In the genomic region with DNA sequence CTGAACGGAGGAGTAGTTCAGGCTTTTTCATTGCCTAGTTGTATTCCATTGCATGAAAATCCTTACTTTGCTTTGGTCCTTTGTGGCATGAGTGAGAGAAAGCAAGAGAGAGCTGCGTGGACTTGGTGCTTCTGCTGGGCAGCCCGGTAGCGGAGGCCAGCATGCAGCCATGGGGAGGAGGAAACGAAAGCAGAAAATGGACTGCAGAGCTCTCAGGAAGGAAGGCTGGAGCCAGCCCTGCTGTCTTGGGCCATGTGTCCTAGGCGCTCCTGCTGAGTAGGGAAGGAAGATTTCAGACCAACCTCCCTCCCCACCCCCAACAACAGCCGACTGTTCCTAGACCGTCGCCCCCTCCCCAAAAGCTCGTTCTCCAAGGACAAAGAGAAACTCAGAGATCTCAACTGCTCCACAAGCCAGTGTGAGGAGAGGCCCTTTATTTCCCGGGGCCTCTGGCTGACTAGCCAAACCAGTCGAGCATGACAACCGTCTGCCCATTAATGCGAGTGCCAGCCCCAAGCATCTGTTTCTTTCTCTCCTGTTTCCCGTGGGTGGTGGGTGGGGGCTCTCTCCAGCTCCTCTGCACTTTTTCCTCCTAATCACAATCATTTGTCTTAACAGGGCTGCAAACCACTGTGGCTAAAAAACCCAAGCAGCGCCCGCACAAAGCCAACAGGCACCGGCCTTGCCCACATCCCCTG, we compare ENCODE assay signal across 15 cellular contexts.
DNase-seq lines count a peak whose midpoint lies in the region; TF ChIP-seq lines count a peak whose summit lies in the region.
"Had no signal": no experiment of that assay in that cellular context is flagged by ENCODE, and none has a peak within 500 bp of the region (broad histone marks: within the 10 kb centered on the region; RNA-seq: fewer than 3 reads in every experiment).

No MANE protein-coding gene starts in this region.

- peak overlapping the region; percentile 79 for H3K27ac Mint-ChIP-seq in glutamatergic neuron (ENCODE audit: unreplicated experiment)
- no peak overlapping the region for H3K27ac Mint-ChIP-seq in endothelial cell (ENCODE audit: unreplicated experiment)
- H3K27ac Mint-ChIP-seq: activated CD4-positive, alpha-beta T cell treated with anti-CD3 and anti-CD28 coated beads, Interleukin-2, amount 10 ng/mL, durations not matched to agents 24 days and 14 days had no signal

- H3K4me3 Mint-ChIP-seq in glutamatergic neuron (ENCODE audit: unreplicated experiment) (peak overlapping the region; percentile 21), endothelial cell (ENCODE audit: unreplicated experiment) (no peak overlapping the region)
- H3K4me3 Mint-ChIP-seq: activated CD4-positive, alpha-beta T cell treated with anti-CD3 and anti-CD28 coated beads, Interleukin-2, amount 10 ng/mL, durations not matched to agents 24 days and 14 days had no signal

- H3K4me1 Mint-ChIP-seq in glutamatergic neuron (ENCODE audit: low read depth, unreplicated experiment) (peaks cover 30% of the 10 kb centered on the region), endothelial cell (ENCODE audit: unreplicated experiment) (peaks cover 12% of the 10 kb centered on the region)
- H3K4me1 Mint-ChIP-seq: activated CD4-positive, alpha-beta T cell treated with anti-CD3 and anti-CD28 coated beads, Interleukin-2, amount 10 ng/mL, durations not matched to agents 24 days and 14 days had no signal

- H3K27me3 Mint-ChIP-seq in glutamatergic neuron (ENCODE audit: unreplicated experiment) = peaks cover 12% of the 10 kb centered on the region
- H3K27me3 Mint-ChIP-seq in endothelial cell (ENCODE audit: unreplicated experiment) = no peaks in the 10 kb centered on the region
- H3K27me3 Mint-ChIP-seq: activated CD4-positive, alpha-beta T cell treated with anti-CD3 and anti-CD28 coated beads, Interleukin-2, amount 10 ng/mL, durations not matched to agents 24 days and 14 days had no signal

- peaks cover 9% of the 10 kb centered on the region for H3K9me3 Mint-ChIP-seq in glutamatergic neuron (ENCODE audit: unreplicated experiment)
- no peaks in the 10 kb centered on the region for H3K9me3 Mint-ChIP-seq in endothelial cell (ENCODE audit: unreplicated experiment)
- H3K9me3 Mint-ChIP-seq: activated CD4-positive, alpha-beta T cell treated with anti-CD3 and anti-CD28 coated beads, Interleukin-2, amount 10 ng/mL, durations not matched to agents 24 days and 14 days had no signal

- TF ChIP-seq CTCF in glutamatergic neuron (IDR thresholded peaks at IDR 0.05; ENCODE audit: partially characterized antibody, unreplicated experiment) (no peak), stomach (IDR thresholded peaks at IDR 0.05) (no peak), endothelial cell (IDR thresholded peaks at IDR 0.05; ENCODE audit: unreplicated experiment) (no peak)

- H3K27ac ChIP-seq in skin epidermis = peak overlapping the region in 11 of 21 experiments; percentile 14 to 80 (median 44)
- H3K27ac ChIP-seq in stomach = no peak overlapping the region
- H3K27ac ChIP-seq: A549, gastrocnemius medialis, tibial nerve had no signal

- no peak for TF ChIP-seq EP300 in stomach (IDR thresholded peaks at IDR 0.05)

- TF ChIP-seq POLR2A in stomach (IDR thresholded peaks at IDR 0.05) = no peak

- H3K27me3 ChIP-seq in stomach = peaks cover 0 to 6% (median 0%) of the 10 kb centered on the region in 3 donors
- H3K27me3 ChIP-seq: gastrocnemius medialis, tibial nerve had no signal

- DNase-seq in NCI-H510A treated with DMSO at 0.1 percent for 48 hours (lab: John Stamatoyannopoulos, UW) (peak; percentile 3), NCI-H510A (lab: John Stamatoyannopoulos, UW) (no peak), NCI-H524 treated with DMSO at 0.1 percent for 48 hours (lab: John Stamatoyannopoulos, UW) (peak; percentile 38), glutamatergic neuron (no peak), stomach (no peak), endothelial cell (ENCODE audit: low spot score) (no peak)
- no peak for DNase-seq in stimulated activated CD4-positive, alpha-beta T cell treated with anti-CD3 and anti-CD28 coated beads, Interleukin-1b, Interleukin-23, amount 100 ng/mL, for 48 hours
- DNase-seq: activated CD4-positive, alpha-beta T cell treated with anti-CD3 and anti-CD28 coated beads, Interleukin-2, amount 10 ng/mL, durations not matched to agents 24 days and 14 days; gastrocnemius medialis; NCI-H1105; OCI-M1; SW 1271 had no signal

- H3K36me3 Mint-ChIP-seq in glutamatergic neuron (ENCODE audit: unreplicated experiment) = peaks cover 4% of the 10 kb centered on the region
- no peaks in the 10 kb centered on the region for H3K36me3 Mint-ChIP-seq in endothelial cell (ENCODE audit: low read depth, unreplicated experiment)

- no peaks in the 10 kb centered on the region for H3K9me3 ChIP-seq in stomach
- H3K9me3 ChIP-seq: A549, gastrocnemius medialis had no signal

- intact Hi-C loops in stomach (cut with DNase I; ENCODE audit: low total_unique reads) = no loop called here

- no peaks in the 10 kb centered on the region for H3K4me1 ChIP-seq in stomach
- H3K4me1 ChIP-seq: A549, gastrocnemius medialis, tibial nerve had no signal

- H3K4me3 ChIP-seq in skin epidermis (no peak overlapping the region), stomach (no peak overlapping the region)
- H3K4me3 ChIP-seq: A549, gastrocnemius medialis, tibial nerve had no signal

- H3K36me3 ChIP-seq in stomach = no peaks in the 10 kb centered on the region
- H3K36me3 ChIP-seq: gastrocnemius medialis, tibial nerve had no signal

- 61 to 68% (median 65%) methylated on average over 18 of the region's 18 CpGs for WGBS in stomach, 5 donors

Comparison
In these comparisons a context has a peak if more than half of its experiments do, and no peak if none do; other contexts are left out.
1. DNase-seq: peak in NCI-H510A treated with DMSO at 0.1 percent for 48 hours (single experiment) and NCI-H524 treated with DMSO at 0.1 percent for 48 hours (single experiment); none in NCI-H510A (single experiment), glutamatergic neuron (single experiment), stomach (single experiment), endothelial cell (single experiment) and stimulated activated CD4-positive, alpha-beta T cell treated with anti-CD3 and anti-CD28 coated beads, Interleukin-1b, Interleukin-23, amount 100 ng/mL, for 48 hours (single experiment).
2. H3K27ac ChIP-seq: peak in skin epidermis (11 of 21); none in stomach (0 of 5).